Comparison of ENCODE assay signal across 14 cellular contexts in the genomic region with DNA sequence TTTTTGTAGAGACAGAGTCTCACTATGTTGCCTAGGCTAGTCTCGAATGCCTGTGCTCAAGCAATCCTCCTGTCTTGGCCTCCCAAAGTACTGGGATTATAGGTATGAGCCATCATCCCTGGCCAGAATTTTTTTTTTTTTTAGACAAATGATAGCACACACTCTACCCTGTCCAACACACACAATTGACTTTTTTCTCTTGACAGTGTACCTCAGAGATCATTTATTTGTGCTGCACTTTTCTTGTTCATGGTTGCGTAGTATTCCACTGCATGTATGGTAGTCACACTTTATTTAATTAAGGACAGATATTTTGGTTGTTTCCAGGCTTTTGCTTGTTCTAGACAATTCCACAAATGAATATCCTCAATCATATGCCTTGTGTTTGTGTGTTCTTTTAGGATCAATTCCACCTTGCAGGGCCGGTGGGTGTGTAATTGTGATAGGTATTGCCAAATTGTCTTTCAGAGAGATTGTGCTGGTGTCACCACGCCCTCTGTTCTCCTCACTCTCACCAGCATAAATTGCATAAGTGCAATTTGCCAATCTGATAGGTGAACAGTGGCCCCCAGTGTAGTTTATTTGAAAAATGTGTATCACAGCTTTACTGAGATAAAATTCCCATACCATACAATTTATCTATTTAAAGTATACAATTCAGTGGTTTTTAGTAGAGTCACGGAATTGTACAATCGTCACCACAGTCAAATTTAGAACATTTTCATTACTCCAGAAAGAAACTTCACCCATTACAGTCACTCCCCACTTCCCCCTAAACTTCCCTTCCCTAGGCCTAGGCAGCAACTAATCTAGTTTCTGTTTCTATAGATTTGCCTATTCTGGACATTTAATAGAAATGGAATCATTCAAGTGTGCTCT. TPM values are rescaled to one million over a fixed set of nuclear protein-coding genes. Genes with fewer than 3 reads are reported as not detected.
A peak's percentile ranks its signal among the peaks of the same experiment; 100 is the strongest.
DNase-seq lines count a peak whose midpoint lies in the region; ATAC-seq and TF ChIP-seq lines count a peak whose summit lies in the region.
"Had no signal": no experiment of that assay in that cellular context is flagged by ENCODE, and none has a peak within 500 bp of the region (broad histone marks: within the 10 kb centered on the region; RNA-seq: fewer than 3 reads in every experiment).

No MANE protein-coding gene starts in this region.

- H4K20me1 ChIP-seq in BLaER1, result peaks cover 70% of the 10 kb centered on the region

- no peak overlapping the region for H3K9ac ChIP-seq in BLaER1

- H3K27me3 Mint-ChIP-seq in activated T-helper 17 cell treated with anti-CD3 and anti-CD28 coated beads, Interleukin-2, amount 50 U/mL, for 72 hours, result no peaks in the 10 kb centered on the region

- H3K9me3 Mint-ChIP-seq in activated T-helper 17 cell treated with anti-CD3 and anti-CD28 coated beads, Interleukin-2, amount 50 U/mL, for 72 hours, result no peaks in the 10 kb centered on the region

- no peak overlapping the region for H3K4me3 Mint-ChIP-seq in activated T-helper 17 cell treated with anti-CD3 and anti-CD28 coated beads, Interleukin-2, amount 50 U/mL, for 72 hours

- H3K27ac ChIP-seq in BLaER1, result no peak overlapping the region
- H3K27ac ChIP-seq: C4-2B, ovary had no signal

- H3K36me3 Mint-ChIP-seq in activated T-helper 17 cell treated with anti-CD3 and anti-CD28 coated beads, Interleukin-2, amount 50 U/mL, for 72 hours (ENCODE audit: low read depth), result peaks cover 8% of the 10 kb centered on the region

- ATAC-seq in GM19438 (IDR thresholded peaks at IDR 0.05; ENCODE audit: low read depth, unreplicated experiment) (peak; percentile 81), HG03196 (IDR thresholded peaks at IDR 0.05; ENCODE audit: unreplicated experiment) (peak; percentile 61), omental fat pad (ENCODE audit: low FRiP score) (no peak)
- ATAC-seq in activated T-helper 17 cell treated with anti-CD3 and anti-CD28 coated beads, Interleukin-2, amount 50 U/mL, for 72 hours (replicated peaks), result peak; percentile 57

- TF ChIP-seq CTCF in GM13976 (IDR thresholded peaks at IDR 0.05; ENCODE audit: borderline replicate concordance, control extremely low read depth, extremely low read depth, insufficient read depth, missing control alignments) (no peak), omental fat pad (IDR thresholded peaks at IDR 0.05) (no peak)

- peaks cover 66% of the 10 kb centered on the region for H3K36me3 ChIP-seq in BLaER1
- H3K36me3 ChIP-seq: ovary had no signal

- H3K4me1 ChIP-seq in BLaER1, result peaks cover 20% of the 10 kb centered on the region

- 0 out of 2 replicates have a peak, but pooled peaks cover 5% of the 10 kb centered on the region for H3K9me3 ChIP-seq in BLaER1
- H3K9me3 ChIP-seq: ovary had no signal

- no peaks in the 10 kb centered on the region for H3K27me3 ChIP-seq in BLaER1
- H3K27me3 ChIP-seq: ovary had no signal

- DNase-seq in EL, result no peak
- no peak for DNase-seq in GM13976 (ENCODE audit: low spot score)
- no peak for DNase-seq in omental fat pad (ENCODE audit: low spot score)
- no peak for DNase-seq in NCI-H1417 treated with DMSO at 0.1 percent for 48 hours (lab: John Stamatoyannopoulos, UW)
- DNase-seq: activated CD4-positive, CD25-positive, alpha-beta regulatory T cell; aorta; HCEC 1CT; NCI-H345 had no signal

- in situ Hi-C loops in GM13976 (cut with MboI; ENCODE audit: low sequenced_read_pairs, unreplicated experiment), result no loop called here

- H3K27ac Mint-ChIP-seq in activated T-helper 17 cell treated with anti-CD3 and anti-CD28 coated beads, Interleukin-2, amount 50 U/mL, for 72 hours, result peak overlapping the region; percentile 63

- peaks cover 6% of the 10 kb centered on the region for H3K4me1 Mint-ChIP-seq in activated T-helper 17 cell treated with anti-CD3 and anti-CD28 coated beads, Interleukin-2, amount 50 U/mL, for 72 hours

- H3K4me3 ChIP-seq in BLaER1, result no peak overlapping the region
- H3K4me3 ChIP-seq: ovary had no signal

- H3K4me2 ChIP-seq in BLaER1, result 0 out of 2 replicates have a peak overlapping the region, but pooled peaks have one; percentile 14

RNA-seq across cellular contexts. Expression of a gene that starts 20.1 kb away (rescaled TPM):
- total RNA-seq in activated T-helper 17 cell treated with anti-CD3 and anti-CD28 coated beads, Interleukin-2, amount 50 U/mL, for 72 hours, result 1 to 10 TPM; 5.1 to 6.4 TPM
- 10 to 100 TPM; 15.1 to 29.3 (median 19.7) TPM for total RNA-seq in omental fat pad
